In genomic region chr14:76181546-76181945, GRCh38 we compare ENCODE assay signal across 12 cellular contexts. TPM values are rescaled to one million over a fixed set of nuclear protein-coding genes. Genes with fewer than 3 reads are reported as not detected.
DNase-seq lines count a peak whose midpoint lies in the region; ATAC-seq and TF ChIP-seq lines count a peak whose summit lies in the region.
"Had no signal": no experiment of that assay in that cellular context is flagged by ENCODE, and none has a peak within 500 bp of the region (broad histone marks: within the 10 kb centered on the region; RNA-seq: fewer than 3 reads in every experiment).

No MANE protein-coding gene starts in this region.

- H3K4me3 ChIP-seq in kidney epithelial cell (ENCODE audit: low read depth, low read length) (no peak overlapping the region), vagina (no peak overlapping the region)

- no peaks in the 10 kb centered on the region for H3K27me3 ChIP-seq in kidney epithelial cell (ENCODE audit: control insufficient read depth, insufficient read depth, low read length)
- no peaks in the 10 kb centered on the region for H3K27me3 ChIP-seq in vagina

- H3K27me3 Mint-ChIP-seq in HFFc6 (ENCODE audit: insufficient read depth): no peaks in the 10 kb centered on the region
- H3K27me3 Mint-ChIP-seq in stimulated activated memory B cell treated with anti-CD40 and anti-IgM and Interleukin-4, amounts not matched to agents 10 μg/mL and 1 μg/mL and 100 μg/mL, for 72 hours: no peaks in the 10 kb centered on the region
- H3K27me3 Mint-ChIP-seq in CD14-positive monocyte (ENCODE audit: low read depth in 3 of 3): peaks cover 0 to 2% (median 0%) of the 10 kb centered on the region in 3 donors
- H3K27me3 Mint-ChIP-seq: activated CD4-positive, alpha-beta T cell treated with anti-CD3 and anti-CD28 coated beads, Interleukin-2, amount 10 ng/mL, durations not matched to agents 7 days and 5 days; activated naive CD4-positive, alpha-beta T cell treated with anti-CD3 and anti-CD28 coated beads, Interleukin-2, amount 50 U/mL, for 24 hours had no signal

- H3K9me3 Mint-ChIP-seq in HFFc6: no peaks in the 10 kb centered on the region
- no peaks in the 10 kb centered on the region for H3K9me3 Mint-ChIP-seq in stimulated activated memory B cell treated with anti-CD40 and anti-IgM and Interleukin-4, amounts not matched to agents 10 μg/mL and 1 μg/mL and 100 μg/mL, for 72 hours
- H3K9me3 Mint-ChIP-seq in CD14-positive monocyte: no peaks in the 10 kb centered on the region
- H3K9me3 Mint-ChIP-seq: activated CD4-positive, alpha-beta T cell treated with anti-CD3 and anti-CD28 coated beads, Interleukin-2, amount 10 ng/mL, durations not matched to agents 7 days and 5 days; activated naive CD4-positive, alpha-beta T cell treated with anti-CD3 and anti-CD28 coated beads, Interleukin-2, amount 50 U/mL, for 24 hours; stimulated activated effector memory CD8-positive, alpha-beta T cell treated with anti-CD3 and anti-CD28 coated beads, Interleukin-12 subunit alpha, Interleukin-12 subunit beta, amount 100 ng/mL, for 72 hours had no signal

- no peak for ATAC-seq in stimulated activated memory B cell treated with anti-CD40 and anti-IgM and Interleukin-4, amounts not matched to agents 10 μg/mL and 1 μg/mL and 100 μg/mL, for 72 hours
- ATAC-seq: stimulated activated effector memory CD8-positive, alpha-beta T cell treated with anti-CD3 and anti-CD28 coated beads, Interleukin-12 subunit alpha, Interleukin-12 subunit beta, amount 100 ng/mL, for 72 hours had no signal

- H3K27ac Mint-ChIP-seq in HFFc6 (no peak overlapping the region), CD14-positive monocyte (no peak overlapping the region)
- H3K27ac Mint-ChIP-seq in stimulated activated memory B cell treated with anti-CD40 and anti-IgM and Interleukin-4, amounts not matched to agents 10 μg/mL and 1 μg/mL and 100 μg/mL, for 72 hours: no peak overlapping the region
- H3K27ac Mint-ChIP-seq: activated CD4-positive, alpha-beta T cell treated with anti-CD3 and anti-CD28 coated beads, Interleukin-2, amount 10 ng/mL, durations not matched to agents 7 days and 5 days; activated naive CD4-positive, alpha-beta T cell treated with anti-CD3 and anti-CD28 coated beads, Interleukin-2, amount 50 U/mL, for 24 hours; stimulated activated effector memory CD8-positive, alpha-beta T cell treated with anti-CD3 and anti-CD28 coated beads, Interleukin-12 subunit alpha, Interleukin-12 subunit beta, amount 100 ng/mL, for 72 hours had no signal

- H3K36me3 Mint-ChIP-seq in HFFc6 (ENCODE audit: low read depth) (peaks cover 26% of the 10 kb centered on the region), CD14-positive monocyte (peaks cover 73 to 90% of the 10 kb centered on the region in 2 donors)
- H3K36me3 Mint-ChIP-seq in stimulated activated memory B cell treated with anti-CD40 and anti-IgM and Interleukin-4, amounts not matched to agents 10 μg/mL and 1 μg/mL and 100 μg/mL, for 72 hours: peaks cover 88% of the 10 kb centered on the region

- intact Hi-C loops in vagina (cut with DNase I): no loop called here
- intact Hi-C loops in CD14-positive monocyte (cut with micrococcal nuclease): no loop called here

- H3K4me3 Mint-ChIP-seq in HFFc6 (no peak overlapping the region), CD14-positive monocyte (no peak overlapping the region)
- no peak overlapping the region for H3K4me3 Mint-ChIP-seq in stimulated activated memory B cell treated with anti-CD40 and anti-IgM and Interleukin-4, amounts not matched to agents 10 μg/mL and 1 μg/mL and 100 μg/mL, for 72 hours
- H3K4me3 Mint-ChIP-seq: activated CD4-positive, alpha-beta T cell treated with anti-CD3 and anti-CD28 coated beads, Interleukin-2, amount 10 ng/mL, durations not matched to agents 7 days and 5 days; activated naive CD4-positive, alpha-beta T cell treated with anti-CD3 and anti-CD28 coated beads, Interleukin-2, amount 50 U/mL, for 24 hours; stimulated activated effector memory CD8-positive, alpha-beta T cell treated with anti-CD3 and anti-CD28 coated beads, Interleukin-12 subunit alpha, Interleukin-12 subunit beta, amount 100 ng/mL, for 72 hours had no signal

- H3K4me1 ChIP-seq in vagina: no peaks in the 10 kb centered on the region

- H3K27ac ChIP-seq in vagina: no peak overlapping the region

- H3K4me1 Mint-ChIP-seq in HFFc6 (ENCODE audit: low read depth) (no peaks in the 10 kb centered on the region), CD14-positive monocyte (no peaks in the 10 kb centered on the region)
- peaks cover 8% of the 10 kb centered on the region for H3K4me1 Mint-ChIP-seq in stimulated activated memory B cell treated with anti-CD40 and anti-IgM and Interleukin-4, amounts not matched to agents 10 μg/mL and 1 μg/mL and 100 μg/mL, for 72 hours
- H3K4me1 Mint-ChIP-seq: activated CD4-positive, alpha-beta T cell treated with anti-CD3 and anti-CD28 coated beads, Interleukin-2, amount 10 ng/mL, durations not matched to agents 7 days and 5 days had no signal

- peak; percentile 25 for DNase-seq in DMS 273 (lab: John Stamatoyannopoulos, UW; ENCODE audit: unreplicated experiment)
- no peak for DNase-seq in HFFc6
- peak; percentile 17 for DNase-seq in SW480 (ENCODE audit: low spot score)
- DNase-seq in kidney epithelial cell (ENCODE audit: low read depth): no peak
- DNase-seq in vagina (ENCODE audit: extremely low spot score in 2 of 2): no peak
- DNase-seq in GM20000 (ENCODE audit: low spot score): no peak
- no peak for DNase-seq in CD14-positive monocyte (ENCODE audit: low spot score)
- DNase-seq: activated CD4-positive, alpha-beta T cell treated with anti-CD3 and anti-CD28 coated beads, Interleukin-2, amount 10 ng/mL, durations not matched to agents 7 days and 5 days; stimulated activated CD4-positive, alpha-beta T cell treated with anti-CD3 and anti-CD28 coated beads, Interleukin-15, amount 100 ng/mL, for 24 hours had no signal

- no peaks in the 10 kb centered on the region for H3K36me3 ChIP-seq in kidney epithelial cell (ENCODE audit: control insufficient read depth, insufficient read depth, low read length)
- H3K36me3 ChIP-seq in vagina: peaks cover 3 to 46% of the 10 kb centered on the region in 2 donors

- H3K9me3 ChIP-seq in vagina: no peaks in the 10 kb centered on the region

- no peak for TF ChIP-seq POLR2A in vagina (IDR thresholded peaks at IDR 0.05)

- peak; percentile 71 for TF ChIP-seq CTCF in HFFc6 (IDR thresholded peaks at IDR 0.05)
- TF ChIP-seq CTCF in kidney epithelial cell (IDR thresholded peaks at IDR 0.05; ENCODE audit: insufficient read depth, low read length, poor library complexity, severe bottlenecking): peak; percentile 21
- TF ChIP-seq CTCF in vagina (IDR thresholded peaks at IDR 0.05): no peak
- TF ChIP-seq CTCF in GM20000 (IDR thresholded peaks at IDR 0.05; ENCODE audit: extremely low read depth, missing control alignments): no peak
- no peak for TF ChIP-seq CTCF in CD14-positive monocyte (IDR thresholded peaks at IDR 0.05)

RNA-seq across cellular contexts. Expression of gene GPATCH2L, which starts 29.8 kb away (rescaled TPM):
- total RNA-seq in HFFc6 (2021; fragmentation: NEBNext Ultra II Directional; extraction: Animal tissue kit (Norgen Biotek cat#: 25700)): 10 to 100 TPM; 38.3 to 44.8 (median 41.9) TPM
- total RNA-seq in kidney epithelial cell (76.7 and 83.3 TPM in 2 replicates), vagina (34.6 TPM)
- polyA plus RNA-seq in CD14-positive monocyte: 10 to 100 TPM; 10.6 to 13.8 TPM

Comparison
In these comparisons a context has a peak if more than half of its experiments do, and no peak if none do; other contexts are left out.
1. DNase-seq: peak in DMS 273 (single experiment) and SW480 (single experiment); none in HFFc6 (single experiment), kidney epithelial cell (single experiment), vagina (0 of 2), GM20000 (single experiment) and CD14-positive monocyte (single experiment).
2. CTCF ChIP-seq: peak in HFFc6 (single experiment) and kidney epithelial cell (single experiment); none in vagina (0 of 3), GM20000 (single experiment) and CD14-positive monocyte (single experiment).